ENCODE assay signal across 24 cellular contexts in genomic region chr6:105109955-105110650, GRCh38.
DNase-seq lines count a peak whose midpoint lies in the region; ATAC-seq and TF ChIP-seq lines count a peak whose summit lies in the region.
"Had no signal": no experiment of that assay in that cellular context is flagged by ENCODE, and none has a peak within 500 bp of the region (broad histone marks: within the 10 kb centered on the region; RNA-seq: fewer than 3 reads in every experiment).

No MANE protein-coding gene starts in this region.

- H3K4me3 ChIP-seq in esophagus muscularis mucosa = no peak overlapping the region
- no peak overlapping the region for H3K4me3 ChIP-seq in aorta (ENCODE audit: low read length in 2 of 2)
- H3K4me3 ChIP-seq: A549, BLaER1, Peyer's patch had no signal

- TF ChIP-seq EP300 in esophagus muscularis mucosa (IDR thresholded peaks at IDR 0.05) = no peak

- H3K27me3 ChIP-seq in esophagus muscularis mucosa = no peaks in the 10 kb centered on the region
- H3K27me3 ChIP-seq in aorta (ENCODE audit: control insufficient read depth in 1 of 2, insufficient read depth in 2 of 2, low read length in 1 of 2) = no peaks in the 10 kb centered on the region
- H3K27me3 ChIP-seq: BLaER1, Peyer's patch had no signal

- H3K36me3 ChIP-seq in esophagus muscularis mucosa (peaks cover 4 to 54% (median 22%) of the 10 kb centered on the region in 4 donors), aorta (ENCODE audit: control insufficient read depth in 1 of 2, insufficient read depth in 2 of 2, low read length in 1 of 2) (peaks cover 0 to 5% of the 10 kb centered on the region in 2 donors)
- H3K36me3 ChIP-seq: Peyer's patch had no signal

- peaks cover 0 to 5% (median 2%) of the 10 kb centered on the region in 4 donors for H3K4me1 ChIP-seq in esophagus muscularis mucosa
- H3K4me1 ChIP-seq in aorta (ENCODE audit: control insufficient read depth in 1 of 2, insufficient read depth in 2 of 2, low read length in 2 of 2) = no peaks in the 10 kb centered on the region
- H3K4me1 ChIP-seq: BLaER1, Peyer's patch had no signal

- peak; percentile 68 for ATAC-seq in GM18867 (IDR thresholded peaks at IDR 0.05; ENCODE audit: unreplicated experiment)
- peak; percentile 47 for ATAC-seq in HG03175 (IDR thresholded peaks at IDR 0.05; ENCODE audit: unreplicated experiment)
- ATAC-seq in aorta (ENCODE audit: low FRiP score) = peak; percentile 27
- ATAC-seq in GM19023 (IDR thresholded peaks at IDR 0.05; ENCODE audit: unreplicated experiment) = no peak
- ATAC-seq: A549, HCT116 had no signal

- TF ChIP-seq POLR2A in esophagus muscularis mucosa (IDR thresholded peaks at IDR 0.05; ENCODE audit: low read depth) = no peak

- WGBS in esophagus muscularis mucosa = 57% methylated on average over 5 of the region's 5 CpGs
- 56 to 57% methylated on average over 5 of the region's 5 CpGs for WGBS in aorta, 2 donors

- H3K9me3 ChIP-seq in esophagus muscularis mucosa (no peaks in the 10 kb centered on the region), aorta (ENCODE audit: control insufficient read depth, low read length) (no peaks in the 10 kb centered on the region)
- H3K9me3 ChIP-seq: A549, BLaER1, Peyer's patch had no signal

- H3K27ac ChIP-seq in esophagus muscularis mucosa (replicated peaks in 1 of 4) (no peak overlapping the region), aorta (ENCODE audit: low read depth in 1 of 2, low read length in 2 of 2) (no peak overlapping the region)
- H3K27ac ChIP-seq: A549, BLaER1, HL-60, Peyer's patch had no signal

- no peak for TF ChIP-seq CTCF in esophagus muscularis mucosa (IDR thresholded peaks at IDR 0.05)

- DNase-seq in esophagus muscularis mucosa (ENCODE audit: extremely low spot score) (peak; percentile 31), aorta (no peak), ecto neural progenitor cell (ENCODE audit: low spot score) (no peak)
- DNase-seq in activated naive CD4-positive, alpha-beta T cell (lab: John Stamatoyannopoulos, UW) = no peak
- DNase-seq: CD4-positive, alpha-beta memory T cell; DMS153; GDM1; GOT3; Karpas-422; NCI-H1048; NCI-H1436 treated with DMSO at 0.1 percent for 48 hours; NCI-H2029; NCI-H2171; NCI-H446 treated with DMSO at 0.1 percent for 48 hours; NK-92 treated with Interleukin-12 subunit alpha and Interleukin-12 subunit beta, amount 100 ng/mL, for 24 hours; Peyer's patch; SW 1271 had no signal

- intact Hi-C loops in esophagus muscularis mucosa (cut with DNase I) (no loop called here), aorta (cut with DNase I) (no loop called here)
